Comparison of ENCODE assay signal across 6 cellular contexts in genomic region chr16:23540817-23541178, GRCh38. TPM values are rescaled to one million over a fixed set of nuclear protein-coding genes. Genes with fewer than 3 reads are reported as not detected.
DNase-seq lines count a peak whose midpoint lies in the region; ATAC-seq, FAIRE-seq and TF ChIP-seq lines count a peak whose summit lies in the region.
"Not testable (repeated sequence)": the region's sequence is repeated elsewhere in the genome, so short reads cannot be mapped to it uniquely, and the experiment has no call there.

No MANE protein-coding gene starts in this region.

- H2AK5ac ChIP-seq in mesendoderm (ENCODE audit: low read length): not testable (repeated sequence)

- DNase-seq in PC-3; epithelial cell of prostate (ENCODE audit: low read depth, low spot score); HepG2 (ENCODE audit: low spot score); mesendoderm: not testable (repeated sequence)
- DNase-seq in spleen: peak; percentile 5

- CTCF ChIA-PET in PC-3 (lab: Charles Lee): interaction anchor here (0.9 kb wide), 1 partner anchor 17 kb away, joined by 4 read pairs; the partner anchor contains the start of gene UBFD1
- CTCF ChIA-PET in HepG2 (lab: Yijun Ruan, JAX; ENCODE audit: low intra/inter-chr PET ratio, low total read pairs): interaction anchor here (2.0 kb wide), 1 partner anchor 16 kb away, joined by 8 read pairs; the partner anchor contains the start of genes EARS2 and UBFD1

- BruUV-seq in PC-3 (replicated peaks; lab: Mats Ljungman, UMichigan); HepG2 (replicated peaks; lab: Mats Ljungman, UMichigan): not testable (repeated sequence)

- H4K8ac ChIP-seq in mesendoderm (ENCODE audit: low read depth, low read length): peak overlapping the region; percentile 41

- H2BK5ac ChIP-seq in mesendoderm (ENCODE audit: low read length): not testable (repeated sequence)

- TF ChIP-seq CTCF in 22Rv1 (IDR thresholded peaks at IDR 0.05); PC-3 (conservative IDR thresholded peaks at IDR 0.05; ENCODE audit: low read depth, low read length); HepG2 (CRISPR knock-in tag; IDR thresholded peaks at IDR 0.05); spleen (IDR thresholded peaks at IDR 0.05 in 8 of 11, conservative IDR thresholded peaks at IDR 0.05 in 3 of 11): not testable (repeated sequence)

- H3K79me2 ChIP-seq in PC-3 (ENCODE audit: low read length); HepG2 (ENCODE audit: insufficient read depth, low read length); mesendoderm (ENCODE audit: control insufficient read depth, insufficient read depth, low read length): not testable (repeated sequence)

- H3F3A ChIP-seq in PC-3 (ENCODE audit: low read length, unreplicated experiment): not testable (repeated sequence)

- ATAC-seq in PC-3: peak; percentile 4; the same call in 1 of the 2 replicates
- not testable (repeated sequence) for ATAC-seq in HepG2

- H3K4me2 ChIP-seq in PC-3 (ENCODE audit: low read length); mesendoderm (ENCODE audit: low read length): not testable (repeated sequence)
- H3K4me2 ChIP-seq in HepG2 (ENCODE audit: low read depth, low read length): peak overlapping the region; percentile 37; the same call in 1 of the 2 replicates

- in situ Hi-C loops in HepG2 (cut with HindIII; ENCODE audit: extremely low pct_ligation_motif_present, low pct_unique_long_range_greater_than_20kb): not testable (repeated sequence)

- not testable (repeated sequence) for H2BK120ac ChIP-seq in mesendoderm (ENCODE audit: low read depth, low read length)

- not testable (repeated sequence) for H3K27me3 ChIP-seq in PC-3 (ENCODE audit: low read length); HepG2 (ENCODE audit: control insufficient read depth in 1 of 2, insufficient read depth in 2 of 2, low read length in 2 of 2); mesendoderm (ENCODE audit: insufficient read depth, low read length, poor library complexity); spleen (replicated peaks in 1 of 7)

- H4K5ac ChIP-seq in mesendoderm (ENCODE audit: low read length): not testable (repeated sequence)

- H3K4me1 ChIP-seq in PC-3 (ENCODE audit: insufficient read depth, low read length) (peaks cover 24% of the 10 kb centered on the region), HepG2 (ENCODE audit: insufficient read depth, low read length) (peaks cover 47% of the 10 kb centered on the region)
- H3K4me1 ChIP-seq in mesendoderm (ENCODE audit: control insufficient read depth, low read depth, low read length); spleen: not testable (repeated sequence)

- not testable (repeated sequence) for H4K20me1 ChIP-seq in PC-3 (ENCODE audit: low read length); HepG2 (ENCODE audit: insufficient read depth, low read length)

- H2AFZ ChIP-seq in PC-3 (ENCODE audit: low read length); HepG2 (ENCODE audit: low read length): not testable (repeated sequence)

- H3K27ac ChIP-seq in 22Rv1 (peak overlapping the region; percentile 38; the same call in 1 of the 2 replicates), epithelial cell of prostate (peak overlapping the region; percentile 82), HepG2 (ENCODE audit: extremely low read length, insufficient read depth, low read length) (peak overlapping the region; percentile 91)
- not testable (repeated sequence) for H3K27ac ChIP-seq in PC-3 (ENCODE audit: low read length); mesendoderm (ENCODE audit: low read depth, low read length); spleen

- FAIRE-seq in HepG2 (lab: Jason Lieb, UNC): not testable (repeated sequence)

- POLR2A ChIA-PET in PC-3 (lab: Charles Lee; ENCODE audit: unreplicated experiment): not testable (repeated sequence)
- POLR2A ChIA-PET in HepG2 (lab: Yijun Ruan, JAX): interaction anchor here (1.0 to 5.5 kb wide), 14 partner anchors 8 to 100 kb away, joined by 3 to 96 read pairs (median 12); partner anchors contain the start of genes DCTN5, EARS2, GGA2 and NDUFAB1

- H3K9me3 ChIP-seq in PC-3 (ENCODE audit: low read length); HepG2 (ENCODE audit: low read length); spleen: not testable (repeated sequence)

- WGBS in HepG2 (ENCODE audit: low lambda C conversion rate): 96% methylated on average over 3 of the region's 3 CpGs
- WGBS in mesendoderm (ENCODE audit: extremely low coverage, insufficient coverage, low lambda C conversion rate): no CpG with 5 or more reads among the region's 3 CpGs
- 97 to 100% (median 98%) methylated on average over 3 of the region's 3 CpGs for WGBS in spleen, 5 donors

- not testable (repeated sequence) for TF ChIP-seq EP300 in HepG2 (IDR thresholded peaks at IDR 0.05; ENCODE audit: low read depth in 2 of 2, low read length in 2 of 2); HepG2 (CRISPR knock-in tag; IDR thresholded peaks at IDR 0.05; ENCODE audit: borderline replicate concordance)

- H3K9me2 ChIP-seq in PC-3 (replicated peaks; ENCODE audit: low read length): not testable (repeated sequence)

- not testable (repeated sequence) for H3K18ac ChIP-seq in mesendoderm (ENCODE audit: low read length)

- H3K36me3 ChIP-seq in PC-3 (ENCODE audit: low read depth, low read length); mesendoderm (ENCODE audit: control insufficient read depth, insufficient read depth, low read length): not testable (repeated sequence)
- peaks cover 32 to 56% of the 10 kb centered on the region in 2 experiments for H3K36me3 ChIP-seq in HepG2 (replicated peaks in 1 of 2; ENCODE audit: control insufficient read depth in 1 of 2, insufficient read depth in 2 of 2, low read length in 2 of 2)
- peaks cover 0 to 99% (median 59%) of the 10 kb centered on the region in 6 donors for H3K36me3 ChIP-seq in spleen

- not testable (repeated sequence) for H3K9ac ChIP-seq in PC-3 (ENCODE audit: low read length); mesendoderm (ENCODE audit: low read length)
- peak overlapping the region; percentile 38; the same call in 1 of the 2 replicates for H3K9ac ChIP-seq in HepG2 (ENCODE audit: insufficient read depth, low read depth, low read length)

- H2BK15ac ChIP-seq in mesendoderm (replicated peaks; ENCODE audit: low read depth): not testable (repeated sequence)

- H3K4ac ChIP-seq in mesendoderm (ENCODE audit: low read depth, low read length): not testable (repeated sequence)

- H3K56ac ChIP-seq in mesendoderm (ENCODE audit: low read length): not testable (repeated sequence)

- TF ChIP-seq POLR2A in HepG2 (IDR thresholded peaks at IDR 0.05; ENCODE audit: insufficient read depth in 1 of 2, low read depth in 2 of 2, low read length in 2 of 2); spleen (IDR thresholded peaks at IDR 0.05): not testable (repeated sequence)

- H3K79me1 ChIP-seq in mesendoderm (ENCODE audit: low read length): not testable (repeated sequence)

- TF ChIP-seq RAD21 in HepG2 (CRISPR knock-in tag; IDR thresholded peaks at IDR 0.05): not testable (repeated sequence)

- not testable (repeated sequence) for H3K23ac ChIP-seq in mesendoderm (ENCODE audit: low read length)

- intact Hi-C loops in PC-3 (cut with micrococcal nuclease) (loop anchor here (2.0 to 10.0 kb wide), 2 partner anchors 16 to 76 kb away; partner anchors contain the start of genes EARS2 and UBFD1), HepG2 (cut with micrococcal nuclease; ENCODE audit: unreplicated experiment) (loop anchor here (2.0 kb wide), 2 partner anchors 16 to 32 kb away; partner anchors contain the start of genes EARS2 and UBFD1)
- intact Hi-C loops in spleen (cut with DNase I; ENCODE audit: low total_unique reads): not testable (repeated sequence)

- not testable (repeated sequence) for H3K4me3 ChIP-seq in PC-3 (ENCODE audit: low read length); HepG2 (replicated peaks in 1 of 3; ENCODE audit: insufficient read depth in 1 of 3, low read depth in 2 of 3, low read length in 3 of 3); mesendoderm (ENCODE audit: low read length); spleen

RNA-seq across cellular contexts. Expression of gene EARS2, which starts 16.4 kb away (rescaled TPM):
- total RNA-seq in PC-3 (2014; rRNA removed) (23.7 and 31.6 TPM in 2 replicates), HepG2 (2016; rRNA removed; fragmentation: Illumina TruSeq; extraction: Trizol) (80.4 and 84.2 TPM in 2 replicates), spleen (10 to 100 TPM; 10.7 to 21.8 (median 19.3) TPM)
- total RNA-seq in HepG2 (2016; cell fraction: cytosol; rRNA removed; fragmentation: Illumina TruSeq; extraction: Trizol; ENCODE audit: low read depth): 18.1 and 20.7 TPM in 2 replicates
- total RNA-seq in HepG2 (2016; cell fraction: insoluble cytoplasmic fraction; rRNA removed; fragmentation: Illumina TruSeq; extraction: Trizol): 79.1 and 84.4 TPM in 2 replicates
- total RNA-seq in HepG2 (2016; cell fraction: membrane; rRNA removed; fragmentation: Illumina TruSeq; extraction: Trizol): 44.8 and 49.7 TPM in 2 replicates
- total RNA-seq in HepG2 (2016; cell fraction: nucleus; rRNA removed; fragmentation: Illumina TruSeq; extraction: Trizol): 64.8 and 79.0 TPM in 2 replicates
- polyA plus RNA-seq in HepG2 (2011; rRNA removed) (49.4 and 54.7 TPM in 2 replicates), spleen (10 to 100 TPM in 1 of 3 donors, 1 to 10 TPM in 2; 9.8 to 10.0 (median 9.9) TPM)
- 41.5 and 46.7 TPM in 2 replicates for polyA plus RNA-seq in HepG2 (2011; cell fraction: cytosol; rRNA removed)
- 131 and 162 TPM in 2 replicates for polyA plus RNA-seq in HepG2 (2011; cell fraction: nucleus; rRNA removed)
- polyA plus RNA-seq in HepG2 (2012): 27.0 and 35.2 TPM in 2 replicates
- 8.2 and 10.2 TPM in 2 replicates for polyA plus RNA-seq in HepG2 (2016; cell fraction: cytosol; fragmentation: Illumina TruSeq; extraction: Trizol; ENCODE audit: low read depth)
- 69.7 and 75.5 TPM in 2 replicates for polyA plus RNA-seq in HepG2 (2016; cell fraction: insoluble cytoplasmic fraction; fragmentation: Illumina TruSeq; extraction: Trizol; ENCODE audit: low read depth)
- polyA plus RNA-seq in HepG2 (2016; cell fraction: membrane; fragmentation: Illumina TruSeq; extraction: Trizol; ENCODE audit: low read depth): 20.9 and 22.2 TPM in 2 replicates
- 59.4 and 64.9 TPM in 2 replicates for polyA plus RNA-seq in HepG2 (2016; cell fraction: nucleus; fragmentation: Illumina TruSeq; extraction: Trizol; ENCODE audit: insufficient read depth, low read depth)
- 142 and 329 TPM in 2 replicates for polyA minus RNA-seq in HepG2 (2011; rRNA and poly(A)+ RNA removed; ENCODE audit: low replicate concordance)
- polyA minus RNA-seq in HepG2 (2011; cell fraction: cytosol; rRNA and poly(A)+ RNA removed): 36.3 and 43.7 TPM in 2 replicates
- 112 and 117 TPM in 2 replicates for polyA minus RNA-seq in HepG2 (2011; cell fraction: nucleus; rRNA and poly(A)+ RNA removed)
- polyA plus RNA-seq in mesendoderm (2013, experiment 1 of 2): 20.5 TPM
- polyA plus RNA-seq in mesendoderm (2013, experiment 2 of 2): 18.2 TPM

RNA-seq across cellular contexts. Expression of gene UBFD1, which starts 16.7 kb away (rescaled TPM):
- total RNA-seq in PC-3 (2014; rRNA removed) (69.7 and 85.3 TPM in 2 replicates), HepG2 (2016; rRNA removed; fragmentation: Illumina TruSeq; extraction: Trizol) (111 and 142 TPM in 2 replicates), spleen (10 to 100 TPM; 39.0 to 63.7 (median 43.4) TPM)
- 27.2 and 33.8 TPM in 2 replicates for total RNA-seq in HepG2 (2016; cell fraction: cytosol; rRNA removed; fragmentation: Illumina TruSeq; extraction: Trizol; ENCODE audit: low read depth)
- 112 and 143 TPM in 2 replicates for total RNA-seq in HepG2 (2016; cell fraction: insoluble cytoplasmic fraction; rRNA removed; fragmentation: Illumina TruSeq; extraction: Trizol)
- 46.0 and 47.2 TPM in 2 replicates for total RNA-seq in HepG2 (2016; cell fraction: membrane; rRNA removed; fragmentation: Illumina TruSeq; extraction: Trizol)
- total RNA-seq in HepG2 (2016; cell fraction: nucleus; rRNA removed; fragmentation: Illumina TruSeq; extraction: Trizol): 80.6 and 99.3 TPM in 2 replicates
- polyA plus RNA-seq in HepG2 (2011; rRNA removed) (97.6 and 100 TPM in 2 replicates), spleen (1 to 10 TPM; 4.2 to 9.1 (median 6.5) TPM)
- polyA plus RNA-seq in HepG2 (2011; cell fraction: cytosol; rRNA removed): 98.1 and 112 TPM in 2 replicates
- polyA plus RNA-seq in HepG2 (2011; cell fraction: nucleus; rRNA removed): 129 and 137 TPM in 2 replicates
- 83.8 and 88.4 TPM in 2 replicates for polyA plus RNA-seq in HepG2 (2012)
- 31.2 and 32.8 TPM in 2 replicates for polyA plus RNA-seq in HepG2 (2016; cell fraction: cytosol; fragmentation: Illumina TruSeq; extraction: Trizol; ENCODE audit: low read depth)
- polyA plus RNA-seq in HepG2 (2016; cell fraction: insoluble cytoplasmic fraction; fragmentation: Illumina TruSeq; extraction: Trizol; ENCODE audit: low read depth): 119 and 123 TPM in 2 replicates
- 30.0 and 32.3 TPM in 2 replicates for polyA plus RNA-seq in HepG2 (2016; cell fraction: membrane; fragmentation: Illumina TruSeq; extraction: Trizol; ENCODE audit: low read depth)
- 89.9 and 95.2 TPM in 2 replicates for polyA plus RNA-seq in HepG2 (2016; cell fraction: nucleus; fragmentation: Illumina TruSeq; extraction: Trizol; ENCODE audit: insufficient read depth, low read depth)
- 49.6 and 117 TPM in 2 replicates for polyA minus RNA-seq in HepG2 (2011; rRNA and poly(A)+ RNA removed; ENCODE audit: low replicate concordance)
- 61.7 and 68.8 TPM in 2 replicates for polyA minus RNA-seq in HepG2 (2011; cell fraction: cytosol; rRNA and poly(A)+ RNA removed)
- polyA minus RNA-seq in HepG2 (2011; cell fraction: nucleus; rRNA and poly(A)+ RNA removed): 155 and 167 TPM in 2 replicates
- polyA plus RNA-seq in mesendoderm (2013, experiment 1 of 2): 45.0 TPM
- 45.0 TPM for polyA plus RNA-seq in mesendoderm (2013, experiment 2 of 2)

RNA-seq across cellular contexts. Expression of gene GGA2, which starts 30.5 kb away (rescaled TPM):
- 26.5 and 29.0 TPM in 2 replicates for total RNA-seq in PC-3 (2014; rRNA removed)
- total RNA-seq in HepG2 (2016; rRNA removed; fragmentation: Illumina TruSeq; extraction: Trizol): 69.8 and 93.1 TPM in 2 replicates
- 52.6 and 57.4 TPM in 2 replicates for total RNA-seq in HepG2 (2016; cell fraction: cytosol; rRNA removed; fragmentation: Illumina TruSeq; extraction: Trizol; ENCODE audit: low read depth)
- 76.8 and 80.6 TPM in 2 replicates for total RNA-seq in HepG2 (2016; cell fraction: insoluble cytoplasmic fraction; rRNA removed; fragmentation: Illumina TruSeq; extraction: Trizol)
- 41.5 and 45.8 TPM in 2 replicates for total RNA-seq in HepG2 (2016; cell fraction: membrane; rRNA removed; fragmentation: Illumina TruSeq; extraction: Trizol)
- total RNA-seq in HepG2 (2016; cell fraction: nucleus; rRNA removed; fragmentation: Illumina TruSeq; extraction: Trizol): 84.5 and 97.4 TPM in 2 replicates
- polyA plus RNA-seq in HepG2 (2011; rRNA removed): 51.5 and 52.3 TPM in 2 replicates
- 25.4 and 28.7 TPM in 2 replicates for polyA plus RNA-seq in HepG2 (2011; cell fraction: cytosol; rRNA removed)
- 184 and 204 TPM in 2 replicates for polyA plus RNA-seq in HepG2 (2011; cell fraction: nucleus; rRNA removed)
- polyA plus RNA-seq in HepG2 (2012): 70.4 and 97.1 TPM in 2 replicates
- 4.7 and 5.8 TPM in 2 replicates for polyA plus RNA-seq in HepG2 (2016; cell fraction: cytosol; fragmentation: Illumina TruSeq; extraction: Trizol; ENCODE audit: low read depth)
- polyA plus RNA-seq in HepG2 (2016; cell fraction: insoluble cytoplasmic fraction; fragmentation: Illumina TruSeq; extraction: Trizol; ENCODE audit: low read depth): 87.5 and 99.8 TPM in 2 replicates
- polyA plus RNA-seq in HepG2 (2016; cell fraction: membrane; fragmentation: Illumina TruSeq; extraction: Trizol; ENCODE audit: low read depth): 11.1 and 11.7 TPM in 2 replicates
- polyA plus RNA-seq in HepG2 (2016; cell fraction: nucleus; fragmentation: Illumina TruSeq; extraction: Trizol; ENCODE audit: insufficient read depth, low read depth): 238 and 249 TPM in 2 replicates
- 58.5 and 111 TPM in 2 replicates for polyA minus RNA-seq in HepG2 (2011; rRNA and poly(A)+ RNA removed; ENCODE audit: low replicate concordance)
- polyA minus RNA-seq in HepG2 (2011; cell fraction: cytosol; rRNA and poly(A)+ RNA removed): 31.9 and 47.6 TPM in 2 replicates
- polyA minus RNA-seq in HepG2 (2011; cell fraction: nucleus; rRNA and poly(A)+ RNA removed): 134 and 143 TPM in 2 replicates
- 34.7 TPM for polyA plus RNA-seq in mesendoderm (2013, experiment 1 of 2)
- polyA plus RNA-seq in mesendoderm (2013, experiment 2 of 2): 35.7 TPM
- 100 to 1,000 TPM; 131 to 179 (median 152) TPM for total RNA-seq in spleen
- 10 to 100 TPM; 49.4 to 57.2 (median 56.6) TPM for polyA plus RNA-seq in spleen

RNA-seq across cellular contexts. Expression of gene NDUFAB1, which starts 55.3 kb away (rescaled TPM):
- 158 and 228 TPM in 2 replicates for total RNA-seq in PC-3 (2014; rRNA removed)
- total RNA-seq in HepG2 (2016; rRNA removed; fragmentation: Illumina TruSeq; extraction: Trizol): 601 and 760 TPM in 2 replicates
- total RNA-seq in HepG2 (2016; cell fraction: cytosol; rRNA removed; fragmentation: Illumina TruSeq; extraction: Trizol; ENCODE audit: low read depth): 295 and 299 TPM in 2 replicates
- 602 and 798 TPM in 2 replicates for total RNA-seq in HepG2 (2016; cell fraction: insoluble cytoplasmic fraction; rRNA removed; fragmentation: Illumina TruSeq; extraction: Trizol)
- 285 and 300 TPM in 2 replicates for total RNA-seq in HepG2 (2016; cell fraction: membrane; rRNA removed; fragmentation: Illumina TruSeq; extraction: Trizol)
- total RNA-seq in HepG2 (2016; cell fraction: nucleus; rRNA removed; fragmentation: Illumina TruSeq; extraction: Trizol): 185 and 192 TPM in 2 replicates
- polyA plus RNA-seq in HepG2 (2011; rRNA removed): 192 and 221 TPM in 2 replicates
- 288 and 387 TPM in 2 replicates for polyA plus RNA-seq in HepG2 (2011; cell fraction: cytosol; rRNA removed)
- polyA plus RNA-seq in HepG2 (2011; cell fraction: nucleus; rRNA removed): 84.1 and 87.7 TPM in 2 replicates
- 224 and 262 TPM in 2 replicates for polyA plus RNA-seq in HepG2 (2012)
- polyA plus RNA-seq in HepG2 (2016; cell fraction: cytosol; fragmentation: Illumina TruSeq; extraction: Trizol; ENCODE audit: low read depth): 233 and 257 TPM in 2 replicates
- 608 and 670 TPM in 2 replicates for polyA plus RNA-seq in HepG2 (2016; cell fraction: insoluble cytoplasmic fraction; fragmentation: Illumina TruSeq; extraction: Trizol; ENCODE audit: low read depth)
- polyA plus RNA-seq in HepG2 (2016; cell fraction: membrane; fragmentation: Illumina TruSeq; extraction: Trizol; ENCODE audit: low read depth): 191 and 215 TPM in 2 replicates
- 276 and 279 TPM in 2 replicates for polyA plus RNA-seq in HepG2 (2016; cell fraction: nucleus; fragmentation: Illumina TruSeq; extraction: Trizol; ENCODE audit: insufficient read depth, low read depth)
- 41.0 and 74.5 TPM in 2 replicates for polyA minus RNA-seq in HepG2 (2011; rRNA and poly(A)+ RNA removed; ENCODE audit: low replicate concordance)
- polyA minus RNA-seq in HepG2 (2011; cell fraction: cytosol; rRNA and poly(A)+ RNA removed): 75.4 and 99.6 TPM in 2 replicates
- polyA minus RNA-seq in HepG2 (2011; cell fraction: nucleus; rRNA and poly(A)+ RNA removed): 33.9 and 41.0 TPM in 2 replicates
- polyA plus RNA-seq in mesendoderm (2013, experiment 1 of 2): 256 TPM
- polyA plus RNA-seq in mesendoderm (2013, experiment 2 of 2): 246 TPM
- 10 to 100 TPM; 40.1 to 91.0 (median 49.0) TPM for total RNA-seq in spleen
- 100 to 1,000 TPM in 1 of 3 donors, 10 to 100 TPM in 2; 71.7 to 140 (median 98.1) TPM for polyA plus RNA-seq in spleen
